ENCODE assay signal across 1 cellular context in the genomic region with DNA sequence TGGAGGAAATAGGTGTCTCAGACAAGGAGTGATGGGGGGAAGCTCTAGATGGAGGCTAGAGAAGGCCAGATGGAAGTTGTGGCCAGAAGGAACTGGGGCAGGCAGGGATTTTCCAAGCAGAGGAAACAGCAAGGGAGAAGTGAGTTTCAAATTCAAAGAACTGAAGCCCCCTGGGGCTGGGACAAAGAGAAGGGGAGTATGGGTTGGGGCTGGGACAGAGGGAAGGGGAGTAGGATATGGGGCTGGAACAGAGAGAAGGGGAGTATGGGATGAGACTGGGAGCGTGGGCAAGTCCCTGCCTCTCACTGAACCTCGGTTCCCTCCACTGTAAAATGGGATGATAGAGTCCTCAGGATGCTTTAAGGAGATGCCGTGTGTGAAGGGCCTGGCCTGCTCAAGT.
TF ChIP-seq lines count a peak whose summit lies in the region.

No MANE protein-coding gene starts in this region.

TF ChIP-seq in WTC11, 78 proteins besides CTCF, POLR2A, EP300 and RAD21 (continued from another document):
- TF ChIP-seq, protein P1, sequence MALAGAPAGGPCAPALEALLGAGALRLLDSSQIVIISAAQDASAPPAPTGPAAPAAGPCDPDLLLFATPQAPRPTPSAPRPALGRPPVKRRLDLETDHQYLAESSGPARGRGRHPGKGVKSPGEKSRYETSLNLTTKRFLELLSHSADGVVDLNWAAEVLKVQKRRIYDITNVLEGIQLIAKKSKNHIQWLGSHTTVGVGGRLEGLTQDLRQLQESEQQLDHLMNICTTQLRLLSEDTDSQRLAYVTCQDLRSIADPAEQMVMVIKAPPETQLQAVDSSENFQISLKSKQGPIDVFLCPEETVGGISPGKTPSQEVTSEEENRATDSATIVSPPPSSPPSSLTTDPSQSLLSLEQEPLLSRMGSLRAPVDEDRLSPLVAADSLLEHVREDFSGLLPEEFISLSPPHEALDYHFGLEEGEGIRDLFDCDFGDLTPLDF (CRISPR knock-in tag; IDR thresholded peaks at IDR 0.05), result no peak
- TF ChIP-seq, protein P2, sequence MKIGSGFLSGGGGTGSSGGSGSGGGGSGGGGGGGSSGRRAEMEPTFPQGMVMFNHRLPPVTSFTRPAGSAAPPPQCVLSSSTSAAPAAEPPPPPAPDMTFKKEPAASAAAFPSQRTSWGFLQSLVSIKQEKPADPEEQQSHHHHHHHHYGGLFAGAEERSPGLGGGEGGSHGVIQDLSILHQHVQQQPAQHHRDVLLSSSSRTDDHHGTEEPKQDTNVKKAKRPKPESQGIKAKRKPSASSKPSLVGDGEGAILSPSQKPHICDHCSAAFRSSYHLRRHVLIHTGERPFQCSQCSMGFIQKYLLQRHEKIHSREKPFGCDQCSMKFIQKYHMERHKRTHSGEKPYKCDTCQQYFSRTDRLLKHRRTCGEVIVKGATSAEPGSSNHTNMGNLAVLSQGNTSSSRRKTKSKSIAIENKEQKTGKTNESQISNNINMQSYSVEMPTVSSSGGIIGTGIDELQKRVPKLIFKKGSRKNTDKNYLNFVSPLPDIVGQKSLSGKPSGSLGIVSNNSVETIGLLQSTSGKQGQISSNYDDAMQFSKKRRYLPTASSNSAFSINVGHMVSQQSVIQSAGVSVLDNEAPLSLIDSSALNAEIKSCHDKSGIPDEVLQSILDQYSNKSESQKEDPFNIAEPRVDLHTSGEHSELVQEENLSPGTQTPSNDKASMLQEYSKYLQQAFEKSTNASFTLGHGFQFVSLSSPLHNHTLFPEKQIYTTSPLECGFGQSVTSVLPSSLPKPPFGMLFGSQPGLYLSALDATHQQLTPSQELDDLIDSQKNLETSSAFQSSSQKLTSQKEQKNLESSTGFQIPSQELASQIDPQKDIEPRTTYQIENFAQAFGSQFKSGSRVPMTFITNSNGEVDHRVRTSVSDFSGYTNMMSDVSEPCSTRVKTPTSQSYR (CRISPR knock-in tag; IDR thresholded peaks at IDR 0.05), result no peak
- TF ChIP-seq, protein P3, sequence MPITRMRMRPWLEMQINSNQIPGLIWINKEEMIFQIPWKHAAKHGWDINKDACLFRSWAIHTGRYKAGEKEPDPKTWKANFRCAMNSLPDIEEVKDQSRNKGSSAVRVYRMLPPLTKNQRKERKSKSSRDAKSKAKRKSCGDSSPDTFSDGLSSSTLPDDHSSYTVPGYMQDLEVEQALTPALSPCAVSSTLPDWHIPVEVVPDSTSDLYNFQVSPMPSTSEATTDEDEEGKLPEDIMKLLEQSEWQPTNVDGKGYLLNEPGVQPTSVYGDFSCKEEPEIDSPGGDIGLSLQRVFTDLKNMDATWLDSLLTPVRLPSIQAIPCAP (CRISPR knock-in tag; IDR thresholded peaks at IDR 0.05), result no peak
- TF ChIP-seq, protein P4, sequence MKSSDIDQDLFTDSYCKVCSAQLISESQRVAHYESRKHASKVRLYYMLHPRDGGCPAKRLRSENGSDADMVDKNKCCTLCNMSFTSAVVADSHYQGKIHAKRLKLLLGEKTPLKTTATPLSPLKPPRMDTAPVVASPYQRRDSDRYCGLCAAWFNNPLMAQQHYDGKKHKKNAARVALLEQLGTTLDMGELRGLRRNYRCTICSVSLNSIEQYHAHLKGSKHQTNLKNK (CRISPR knock-in tag; IDR thresholded peaks at IDR 0.05), result no peak
- TF ChIP-seq, protein P5, sequence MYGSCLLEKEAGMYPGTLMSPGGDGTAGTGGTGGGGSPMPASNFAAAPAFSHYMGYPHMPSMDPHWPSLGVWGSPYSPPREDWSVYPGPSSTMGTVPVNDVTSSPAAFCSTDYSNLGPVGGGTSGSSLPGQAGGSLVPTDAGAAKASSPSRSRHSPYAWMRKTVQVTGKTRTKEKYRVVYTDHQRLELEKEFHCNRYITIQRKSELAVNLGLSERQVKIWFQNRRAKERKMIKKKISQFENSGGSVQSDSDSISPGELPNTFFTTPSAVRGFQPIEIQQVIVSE (CRISPR knock-in tag; IDR thresholded peaks at IDR 0.05; ENCODE audit: borderline replicate concordance), result no peak
- no peak for TF ChIP-seq ZNF423 (CRISPR knock-in tag; IDR thresholded peaks at IDR 0.05)
- no peak for TF ChIP-seq NR3C1 (CRISPR knock-in tag; conservative IDR thresholded peaks at IDR 0.05; ENCODE audit: low read depth)
- TF ChIP-seq, protein P6, sequence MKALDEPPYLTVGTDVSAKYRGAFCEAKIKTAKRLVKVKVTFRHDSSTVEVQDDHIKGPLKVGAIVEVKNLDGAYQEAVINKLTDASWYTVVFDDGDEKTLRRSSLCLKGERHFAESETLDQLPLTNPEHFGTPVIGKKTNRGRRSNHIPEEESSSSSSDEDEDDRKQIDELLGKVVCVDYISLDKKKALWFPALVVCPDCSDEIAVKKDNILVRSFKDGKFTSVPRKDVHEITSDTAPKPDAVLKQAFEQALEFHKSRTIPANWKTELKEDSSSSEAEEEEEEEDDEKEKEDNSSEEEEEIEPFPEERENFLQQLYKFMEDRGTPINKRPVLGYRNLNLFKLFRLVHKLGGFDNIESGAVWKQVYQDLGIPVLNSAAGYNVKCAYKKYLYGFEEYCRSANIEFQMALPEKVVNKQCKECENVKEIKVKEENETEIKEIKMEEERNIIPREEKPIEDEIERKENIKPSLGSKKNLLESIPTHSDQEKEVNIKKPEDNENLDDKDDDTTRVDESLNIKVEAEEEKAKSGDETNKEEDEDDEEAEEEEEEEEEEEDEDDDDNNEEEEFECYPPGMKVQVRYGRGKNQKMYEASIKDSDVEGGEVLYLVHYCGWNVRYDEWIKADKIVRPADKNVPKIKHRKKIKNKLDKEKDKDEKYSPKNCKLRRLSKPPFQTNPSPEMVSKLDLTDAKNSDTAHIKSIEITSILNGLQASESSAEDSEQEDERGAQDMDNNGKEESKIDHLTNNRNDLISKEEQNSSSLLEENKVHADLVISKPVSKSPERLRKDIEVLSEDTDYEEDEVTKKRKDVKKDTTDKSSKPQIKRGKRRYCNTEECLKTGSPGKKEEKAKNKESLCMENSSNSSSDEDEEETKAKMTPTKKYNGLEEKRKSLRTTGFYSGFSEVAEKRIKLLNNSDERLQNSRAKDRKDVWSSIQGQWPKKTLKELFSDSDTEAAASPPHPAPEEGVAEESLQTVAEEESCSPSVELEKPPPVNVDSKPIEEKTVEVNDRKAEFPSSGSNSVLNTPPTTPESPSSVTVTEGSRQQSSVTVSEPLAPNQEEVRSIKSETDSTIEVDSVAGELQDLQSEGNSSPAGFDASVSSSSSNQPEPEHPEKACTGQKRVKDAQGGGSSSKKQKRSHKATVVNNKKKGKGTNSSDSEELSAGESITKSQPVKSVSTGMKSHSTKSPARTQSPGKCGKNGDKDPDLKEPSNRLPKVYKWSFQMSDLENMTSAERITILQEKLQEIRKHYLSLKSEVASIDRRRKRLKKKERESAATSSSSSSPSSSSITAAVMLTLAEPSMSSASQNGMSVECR (CRISPR knock-in tag; IDR thresholded peaks at IDR 0.05; ENCODE audit: borderline replicate concordance), result no peak
- TF ChIP-seq SMAD3 (CRISPR knock-in tag; IDR thresholded peaks at IDR 0.05; ENCODE audit: borderline replicate concordance), result no peak
- TF ChIP-seq NFATC4 (CRISPR knock-in tag; IDR thresholded peaks at IDR 0.05), result no peak
- no peak for TF ChIP-seq ZNF317 (CRISPR knock-in tag; IDR thresholded peaks at IDR 0.05; ENCODE audit: borderline replicate concordance, low read depth)
- TF ChIP-seq JAZF1 (CRISPR knock-in tag; IDR thresholded peaks at IDR 0.05), result no peak
TF ChIP-seq in WTC11: peak in this region for 0.
